In genomic region chr11:62770778-62771143, GRCh38 we compare ENCODE assay signal across 8 cellular contexts. TPM values are rescaled to one million over a fixed set of nuclear protein-coding genes. Genes with fewer than 3 reads are reported as not detected.
DNase-seq lines count a peak whose midpoint lies in the region; ATAC-seq and TF ChIP-seq lines count a peak whose summit lies in the region.

No MANE protein-coding gene starts in this region.

- H3K4me3 Mint-ChIP-seq in activated CD4-positive, alpha-beta memory T cell treated with anti-CD3 and anti-CD28 coated beads, Interleukin-2, amount 10 ng/mL, durations not matched to agents 7 days and 5 days: peak overlapping the region; percentile 87

- no peak for TF ChIP-seq CTCF in fibroblast of the aortic adventitia (IDR thresholded peaks at IDR 0.05; ENCODE audit: insufficient read depth, low read length)

- peak; percentile 37 for DNase-seq in activated CD4-positive, alpha-beta memory T cell treated with anti-CD3 and anti-CD28 coated beads, Interleukin-2, amount 10 ng/mL, durations not matched to agents 7 days and 5 days
- DNase-seq in fibroblast of the aortic adventitia (ENCODE audit: low read depth) (no peak), occipital lobe (lab: John Stamatoyannopoulos, UW) (peak; percentile 51), SW 1271 (lab: John Stamatoyannopoulos, UW) (no peak)

- H3K36me3 Mint-ChIP-seq in activated CD4-positive, alpha-beta memory T cell treated with anti-CD3 and anti-CD28 coated beads, Interleukin-2, amount 10 ng/mL, durations not matched to agents 7 days and 5 days (ENCODE audit: low read depth): peaks cover 19% of the 10 kb centered on the region

- POLR2A ChIA-PET in activated CD4-positive, alpha-beta memory T cell treated with anti-CD3 and anti-CD28 coated beads, Interleukin-2, amount 10 ng/mL, durations not matched to agents 7 days and 5 days (lab: Charles Lee): interaction anchor here (0.6 to 7.7 kb wide), 16 partner anchors 9 to 179 kb away, joined by 3 to 73 read pairs (median 10); partner anchors contain the start of genes C11orf98, CSKMT, HNRNPUL2 and INTS5

- H3K27ac Mint-ChIP-seq in activated CD4-positive, alpha-beta memory T cell treated with anti-CD3 and anti-CD28 coated beads, Interleukin-2, amount 10 ng/mL, durations not matched to agents 7 days and 5 days: peak overlapping the region; percentile 88

- H3K4me1 Mint-ChIP-seq in activated CD4-positive, alpha-beta memory T cell treated with anti-CD3 and anti-CD28 coated beads, Interleukin-2, amount 10 ng/mL, durations not matched to agents 7 days and 5 days: peaks cover 34% of the 10 kb centered on the region

- H3K4me3 ChIP-seq in GM08714 (ENCODE audit: low read length): peak overlapping the region; percentile 89; the same call in 1 of the 2 replicates
- peak overlapping the region; percentile 84 for H3K4me3 ChIP-seq in fibroblast of the aortic adventitia (ENCODE audit: low read depth, low read length)

- H3K9me3 Mint-ChIP-seq in activated CD4-positive, alpha-beta memory T cell treated with anti-CD3 and anti-CD28 coated beads, Interleukin-2, amount 10 ng/mL, durations not matched to agents 7 days and 5 days: no peaks in the 10 kb centered on the region

- ATAC-seq in HG03378 (IDR thresholded peaks at IDR 0.05; ENCODE audit: unreplicated experiment) (peak; percentile 2), GM19351 (IDR thresholded peaks at IDR 0.05; ENCODE audit: unreplicated experiment) (no peak), HG03175 (IDR thresholded peaks at IDR 0.05; ENCODE audit: unreplicated experiment) (no peak)

- CTCF ChIA-PET in activated CD4-positive, alpha-beta memory T cell treated with anti-CD3 and anti-CD28 coated beads, Interleukin-2, amount 10 ng/mL, durations not matched to agents 7 days and 5 days (lab: Charles Lee): interaction anchor here (0.6 to 8.8 kb wide), 7 partner anchors 9 to 159 kb away, joined by 3 to 108 read pairs (median 3); partner anchors contain the start of genes POLR2G, TMEM179B and ZBTB3

- H3K27me3 Mint-ChIP-seq in activated CD4-positive, alpha-beta memory T cell treated with anti-CD3 and anti-CD28 coated beads, Interleukin-2, amount 10 ng/mL, durations not matched to agents 7 days and 5 days: no peaks in the 10 kb centered on the region

RNA-seq across cellular contexts. Expression of gene TAF6L, which starts 0.4 kb away (rescaled TPM):
- 10 to 100 TPM; 15.2 to 16.0 TPM for total RNA-seq in activated CD4-positive, alpha-beta memory T cell treated with anti-CD3 and anti-CD28 coated beads, Interleukin-2, amount 10 ng/mL, durations not matched to agents 7 days and 5 days
- 15.6 and 42.9 TPM in 2 replicates for total RNA-seq in fibroblast of the aortic adventitia (ENCODE audit: low replicate concordance)
- total RNA-seq in occipital lobe: 17.2 TPM

RNA-seq across cellular contexts. Expression of gene POLR2G, which starts 9.4 kb away (rescaled TPM):
- 10 to 100 TPM; 89.2 to 94.1 TPM for total RNA-seq in activated CD4-positive, alpha-beta memory T cell treated with anti-CD3 and anti-CD28 coated beads, Interleukin-2, amount 10 ng/mL, durations not matched to agents 7 days and 5 days
- total RNA-seq in fibroblast of the aortic adventitia (ENCODE audit: low replicate concordance) (17.0 and 76.5 TPM in 2 replicates), occipital lobe (47.1 TPM)

RNA-seq across cellular contexts. Expression of gene TMEM179B, which starts 16.4 kb away (rescaled TPM):
- 10 to 100 TPM; 46.9 to 48.2 TPM for total RNA-seq in activated CD4-positive, alpha-beta memory T cell treated with anti-CD3 and anti-CD28 coated beads, Interleukin-2, amount 10 ng/mL, durations not matched to agents 7 days and 5 days
- 39.4 and 54.7 TPM in 2 replicates for total RNA-seq in fibroblast of the aortic adventitia (ENCODE audit: low replicate concordance)
- 20.9 TPM for total RNA-seq in occipital lobe

RNA-seq across cellular contexts. Expression of gene ZBTB3, which starts 16.8 kb away (rescaled TPM):
- 10 to 100 TPM; 13.3 to 13.4 TPM for total RNA-seq in activated CD4-positive, alpha-beta memory T cell treated with anti-CD3 and anti-CD28 coated beads, Interleukin-2, amount 10 ng/mL, durations not matched to agents 7 days and 5 days
- total RNA-seq in fibroblast of the aortic adventitia (ENCODE audit: low replicate concordance) (4.2 and 13.4 TPM in 2 replicates), occipital lobe (20.1 TPM)

RNA-seq across cellular contexts. Expression of gene TMEM223, which starts 21.0 kb away (rescaled TPM):
- total RNA-seq in activated CD4-positive, alpha-beta memory T cell treated with anti-CD3 and anti-CD28 coated beads, Interleukin-2, amount 10 ng/mL, durations not matched to agents 7 days and 5 days: 10 to 100 TPM; 18.0 to 21.0 TPM
- 4.5 and 14.7 TPM in 2 replicates for total RNA-seq in fibroblast of the aortic adventitia (ENCODE audit: low replicate concordance)
- total RNA-seq in occipital lobe: 15.9 TPM

Comparison
In these comparisons a context has a peak if more than half of its experiments do, and no peak if none do; other contexts are left out.
1. DNase-seq: peak in activated CD4-positive, alpha-beta memory T cell treated with anti-CD3 and anti-CD28 coated beads, Interleukin-2, amount 10 ng/mL, durations not matched to agents 7 days and 5 days (single experiment) and occipital lobe (single experiment); none in fibroblast of the aortic adventitia (single experiment) and SW 1271 (0 of 2).